Comparison of ENCODE assay signal across 8 cellular contexts in the genomic region with DNA sequence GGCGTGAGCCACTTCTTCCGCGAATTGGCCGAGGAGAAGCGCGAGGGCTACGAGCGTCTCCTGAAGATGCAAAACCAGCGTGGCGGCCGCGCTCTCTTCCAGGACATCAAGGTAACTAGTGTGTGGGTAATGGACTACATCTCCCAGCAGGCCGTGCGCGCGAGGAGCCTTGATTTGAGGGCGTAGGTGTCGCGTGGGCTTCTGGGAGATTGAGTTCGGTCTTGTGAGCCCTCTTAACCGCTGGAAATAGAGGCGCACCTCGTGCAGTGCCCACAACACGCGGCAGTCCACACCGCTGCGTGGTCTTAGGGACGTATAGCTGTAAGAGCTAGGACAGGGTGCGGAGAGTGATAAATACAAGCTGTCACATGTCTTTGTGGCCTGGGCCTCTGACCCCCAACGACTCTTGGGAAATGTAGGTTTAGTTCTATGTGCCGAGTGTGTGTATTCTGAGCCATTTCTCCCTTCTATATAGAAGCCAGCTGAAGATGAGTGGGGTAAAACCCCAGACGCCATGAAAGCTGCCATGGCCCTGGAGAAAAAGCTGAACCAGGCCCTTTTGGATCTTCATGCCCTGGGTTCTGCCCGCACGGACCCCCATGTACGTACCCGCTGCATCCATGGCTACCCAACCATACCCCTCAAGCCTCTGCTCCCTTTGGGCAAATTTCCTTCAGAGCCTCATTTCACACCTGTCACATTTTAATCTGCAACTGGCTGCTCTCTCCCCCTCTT. TPM values are rescaled to one million over a fixed set of nuclear protein-coding genes. Genes with fewer than 3 reads are reported as not detected.
DNase-seq lines count a peak whose midpoint lies in the region; ATAC-seq, FAIRE-seq and TF ChIP-seq lines count a peak whose summit lies in the region.

No MANE protein-coding gene starts in this region.

- H3K4me1 ChIP-seq in A549 (peaks cover 62% of the 10 kb centered on the region), endocrine pancreas (ENCODE audit: control insufficient read depth, insufficient read depth, low read length) (no peaks in the 10 kb centered on the region), mesodermal cell (ENCODE audit: control insufficient read depth, insufficient read depth, low read length, poor library complexity, severe bottlenecking) (peaks cover 25% of the 10 kb centered on the region)

- peak overlapping the region; percentile 45 for H3K9ac ChIP-seq in endocrine pancreas (ENCODE audit: control insufficient read depth, insufficient read depth, low read length)

- POLR2A ChIA-PET in A549 (lab: Yijun Ruan, JAX) = interaction anchor here (0.6 to 9.6 kb wide), 10 partner anchors 8 to 245 kb away, joined by 3 to 175 read pairs (median 6); a partner anchor contains a TSS

- DNase-seq in A549 (ENCODE audit: low read depth in 1 of 2, low spot score in 1 of 2) = peak; percentile 49 to 90
- peak; percentile 98 for DNase-seq in HT-29 (ENCODE audit: low spot score)
- peak; percentile 50 to 64 for DNase-seq in NOMO-1 (lab: John Stamatoyannopoulos, UW; ENCODE audit: unreplicated experiment in 2 of 2)
- peak; percentile 73 for DNase-seq in activated CD8-positive, alpha-beta memory T cell treated with anti-CD3 and anti-CD28 coated beads, Interleukin-2, amount 50 U/mL, for 24 hours (ENCODE audit: extremely low read depth)
- DNase-seq in stimulated activated CD8-positive, alpha-beta memory T cell treated with anti-CD3 and anti-CD28 coated beads, Interleukin-15, amount 100 ng/mL, for 4 hours (ENCODE audit: low read depth in 2 of 2) = peak; percentile 78 to 87

- H3K9me3 ChIP-seq in A549 (no peaks in the 10 kb centered on the region), endocrine pancreas (ENCODE audit: control insufficient read depth, low read length) (no peaks in the 10 kb centered on the region), mesodermal cell (ENCODE audit: control insufficient read depth, low read length) (no peaks in the 10 kb centered on the region)

- FAIRE-seq in A549 (lab: Jason Lieb, UNC) = no peak

- peaks cover 5% of the 10 kb centered on the region for H3K36me3 ChIP-seq in endocrine pancreas (ENCODE audit: control insufficient read depth, insufficient read depth, low read length)
- peaks cover 52% of the 10 kb centered on the region for H3K36me3 ChIP-seq in mesodermal cell (ENCODE audit: control insufficient read depth, insufficient read depth, low read length)

- peak overlapping the region; percentile 92 to 96 for H3K27ac ChIP-seq in A549
- peak overlapping the region; percentile 80 for H3K27ac ChIP-seq in mesodermal cell (ENCODE audit: low read depth, low read length, severe bottlenecking)

- H3K27me3 ChIP-seq in endocrine pancreas (ENCODE audit: control insufficient read depth, insufficient read depth, low read length) = no peaks in the 10 kb centered on the region

- peak overlapping the region; percentile 95 for H3K4me2 ChIP-seq in A549

- H3K4me3 ChIP-seq in A549 (peak overlapping the region; percentile 66), endocrine pancreas (ENCODE audit: control insufficient read depth, insufficient read depth, low read length) (peak overlapping the region; percentile 80), mesodermal cell (ENCODE audit: extremely low read depth, insufficient read depth, low read length, poor library complexity, severe bottlenecking) (peak overlapping the region; percentile 90)

- ATAC-seq in A549 (peak in 1 of 2 experiments; percentile 2; a peak in 3 of 6 replicates), GM18870 (IDR thresholded peaks at IDR 0.05; ENCODE audit: unreplicated experiment) (peak; percentile 14)

- CTCF ChIA-PET in A549 (lab: Yijun Ruan, JAX) = interaction anchor here (0.6 to 18.4 kb wide), 7 partner anchors 11 to 694 kb away, joined by 3 to 332 read pairs (median 7); a partner anchor contains a TSS

- 1% methylated on average over 36 of the region's 36 CpGs for WGBS in A549 (ENCODE audit: missing lambda C conversion rate)
- 13 to 17% methylated on average over 28 to 31 of the region's 36 CpGs for WGBS in mesodermal cell (ENCODE audit: insufficient coverage in 2 of 2), 2 experiments

- TF ChIP-seq POLR2A in A549 (IDR thresholded peaks at IDR 0.05; ENCODE audit: low read length) = no peak; the same call in 1 of the 2 replicates

- no peak for TF ChIP-seq CTCF in A549 (IDR thresholded peaks at IDR 0.05)

- no peak for TF ChIP-seq EP300 in A549 (IDR thresholded peaks at IDR 0.05)

- no peak for TF ChIP-seq RAD21 in A549 (conservative IDR thresholded peaks at IDR 0.05 in 1 of 2, IDR thresholded peaks at IDR 0.05 in 1 of 2)

TF ChIP-seq in A549, 52 proteins besides CTCF, POLR2A, EP300 and RAD21 (continues in another document):
- TF ChIP-seq RARB (CRISPR knock-in tag; IDR thresholded peaks at IDR 0.05) (peak; percentile 80; the same call in 1 of the 2 replicates), MYC (IDR thresholded peaks at IDR 0.05; ENCODE audit: borderline replicate concordance, low read length) (peak; percentile 72; the same call in 1 of the 2 replicates), RCOR1 (IDR thresholded peaks at IDR 0.05; ENCODE audit: low read depth, low read length) (no peak), HOXA7 (CRISPR knock-in tag; IDR thresholded peaks at IDR 0.05) (peak; percentile 80; the same call in 1 of the 2 replicates), SMC3 (IDR thresholded peaks at IDR 0.05) (no peak), TFCP2L1 (CRISPR knock-in tag; IDR thresholded peaks at IDR 0.05) (0 out of 2 replicates have a peak, but pooled peaks have one; percentile 67), PHF8 (IDR thresholded peaks at IDR 0.05; ENCODE audit: borderline replicate concordance, low read depth) (0 out of 2 replicates have a peak, but pooled peaks have one; percentile 4), BHLHE40 (IDR thresholded peaks at IDR 0.05; ENCODE audit: low read depth, low read length) (no peak), ZNF302 (CRISPR knock-in tag; IDR thresholded peaks at IDR 0.05) (no peak)
- TF ChIP-seq, protein P1, sequence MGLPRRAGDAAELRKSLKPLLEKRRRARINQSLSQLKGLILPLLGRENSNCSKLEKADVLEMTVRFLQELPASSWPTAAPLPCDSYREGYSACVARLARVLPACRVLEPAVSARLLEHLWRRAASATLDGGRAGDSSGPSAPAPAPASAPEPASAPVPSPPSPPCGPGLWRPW (IDR thresholded peaks at IDR 0.05) = no peak
- TF ChIP-seq, protein P2, sequence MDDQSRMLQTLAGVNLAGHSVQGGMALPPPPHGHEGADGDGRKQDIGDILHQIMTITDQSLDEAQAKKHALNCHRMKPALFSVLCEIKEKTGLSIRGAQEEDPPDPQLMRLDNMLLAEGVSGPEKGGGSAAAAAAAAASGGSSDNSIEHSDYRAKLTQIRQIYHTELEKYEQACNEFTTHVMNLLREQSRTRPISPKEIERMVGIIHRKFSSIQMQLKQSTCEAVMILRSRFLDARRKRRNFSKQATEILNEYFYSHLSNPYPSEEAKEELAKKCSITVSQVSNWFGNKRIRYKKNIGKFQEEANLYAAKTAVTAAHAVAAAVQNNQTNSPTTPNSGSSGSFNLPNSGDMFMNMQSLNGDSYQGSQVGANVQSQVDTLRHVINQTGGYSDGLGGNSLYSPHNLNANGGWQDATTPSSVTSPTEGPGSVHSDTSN (IDR thresholded peaks at IDR 0.05) = 0 out of 2 replicates have a peak, but pooled peaks have one; percentile 11

RNA-seq across cellular contexts. Expression of a gene that starts 0.9 kb away (rescaled TPM):
- polyA plus RNA-seq in A549 (2011; rRNA removed) (4,743 and 7,067 TPM in 2 replicates), A549 (2017; fragmentation: RNase III; extraction: RNeasy Plus Mini Kit Qiagen cat#74134 plus additional on column Dnase treatment) (12,141 to 13,930 TPM (median 13,921 TPM) in 3 replicates)
- polyA plus RNA-seq in A549 (2012; cell fraction: cytosol; rRNA removed) = 10,619 and 11,714 TPM in 2 replicates
- polyA plus RNA-seq in A549 (2012; cell fraction: nucleus; rRNA removed) = 4,146 and 4,930 TPM in 2 replicates
- polyA minus RNA-seq in A549 (2011; rRNA and poly(A)+ RNA removed) = 3,763 and 4,254 TPM in 2 replicates
- total RNA-seq in HT-29 (2014; rRNA removed; shearing (Covaris generic)) = 5,979 and 6,365 TPM in 2 replicates
- polyA plus RNA-seq in mesodermal cell (2013, experiment 1 of 2) = 3,050 TPM
- 2,468 TPM for polyA plus RNA-seq in mesodermal cell (2013, experiment 2 of 2)

RNA-seq across cellular contexts. Expression of a gene that starts 11.3 kb away (rescaled TPM):
- polyA plus RNA-seq in A549 (2011; rRNA removed) = 120 and 134 TPM in 2 replicates
- 334 and 386 TPM in 2 replicates for polyA plus RNA-seq in A549 (2012; cell fraction: cytosol; rRNA removed)
- 294 and 323 TPM in 2 replicates for polyA plus RNA-seq in A549 (2012; cell fraction: nucleus; rRNA removed)
- polyA plus RNA-seq in A549 (2017; fragmentation: RNase III; extraction: RNeasy Plus Mini Kit Qiagen cat#74134 plus additional on column Dnase treatment) = 265 to 299 TPM (median 284 TPM) in 3 replicates
- polyA minus RNA-seq in A549 (2011; rRNA and poly(A)+ RNA removed) = 120 and 135 TPM in 2 replicates
- total RNA-seq in HT-29 (2014; rRNA removed; shearing (Covaris generic)) = 185 and 213 TPM in 2 replicates
- polyA plus RNA-seq in mesodermal cell (2013, experiment 1 of 2) = 271 TPM
- polyA plus RNA-seq in mesodermal cell (2013, experiment 2 of 2) = 190 TPM

RNA-seq across cellular contexts. Expression of a gene that starts 27.1 kb away (rescaled TPM):
- polyA plus RNA-seq in A549 (2011; rRNA removed) = 10.3 and 16.4 TPM in 2 replicates
- polyA plus RNA-seq in A549 (2012; cell fraction: cytosol; rRNA removed) = 20.9 and 27.4 TPM in 2 replicates
- 56.7 and 57.3 TPM in 2 replicates for polyA plus RNA-seq in A549 (2012; cell fraction: nucleus; rRNA removed)
- polyA plus RNA-seq in A549 (2017; fragmentation: RNase III; extraction: RNeasy Plus Mini Kit Qiagen cat#74134 plus additional on column Dnase treatment) = 23.8 to 25.0 TPM (median 24.8 TPM) in 3 replicates
- polyA minus RNA-seq in A549 (2011; rRNA and poly(A)+ RNA removed) = 29.5 and 30.2 TPM in 2 replicates
- 67.1 and 71.5 TPM in 2 replicates for total RNA-seq in HT-29 (2014; rRNA removed; shearing (Covaris generic))
- 35.0 TPM for polyA plus RNA-seq in mesodermal cell (2013, experiment 1 of 2)
- 32.7 TPM for polyA plus RNA-seq in mesodermal cell (2013, experiment 2 of 2)

RNA-seq across cellular contexts. Expression of a gene that starts 27.7 kb away (rescaled TPM):
- 146 and 186 TPM in 2 replicates for polyA plus RNA-seq in A549 (2011; rRNA removed)
- 517 and 543 TPM in 2 replicates for polyA plus RNA-seq in A549 (2012; cell fraction: cytosol; rRNA removed)
- 718 and 862 TPM in 2 replicates for polyA plus RNA-seq in A549 (2012; cell fraction: nucleus; rRNA removed)
- polyA plus RNA-seq in A549 (2017; fragmentation: RNase III; extraction: RNeasy Plus Mini Kit Qiagen cat#74134 plus additional on column Dnase treatment) = 213 to 274 TPM (median 225 TPM) in 3 replicates
- polyA minus RNA-seq in A549 (2011; rRNA and poly(A)+ RNA removed) = 231 and 334 TPM in 2 replicates
- 562 and 566 TPM in 2 replicates for total RNA-seq in HT-29 (2014; rRNA removed; shearing (Covaris generic))
- 80.1 TPM for polyA plus RNA-seq in mesodermal cell (2013, experiment 1 of 2)
- 71.8 TPM for polyA plus RNA-seq in mesodermal cell (2013, experiment 2 of 2)

RNA-seq across cellular contexts. Expression of a gene that starts 32.5 kb away (rescaled TPM):
- polyA plus RNA-seq in A549 (2011; rRNA removed) (0.60 and 0.78 TPM in 2 replicates), A549 (2017; fragmentation: RNase III; extraction: RNeasy Plus Mini Kit Qiagen cat#74134 plus additional on column Dnase treatment) (1.1 to 1.2 TPM (median 1.2 TPM) in 3 replicates)
- polyA plus RNA-seq in A549 (2012; cell fraction: cytosol; rRNA removed) = 0.90 and 1.1 TPM in 2 replicates
- polyA plus RNA-seq in A549 (2012; cell fraction: nucleus; rRNA removed) = 0.93 and 1.1 TPM in 2 replicates
- polyA minus RNA-seq in A549 (2011; rRNA and poly(A)+ RNA removed) = 0.29 TPM in 1 of 2 replicates, not detected in the other
- total RNA-seq in HT-29 (2014; rRNA removed; shearing (Covaris generic)) = 0.10 and 0.42 TPM in 2 replicates
- 1.3 TPM for polyA plus RNA-seq in mesodermal cell (2013, experiment 1 of 2)
- polyA plus RNA-seq in mesodermal cell (2013, experiment 2 of 2) = 1.0 TPM
